Comparison of ENCODE assay signal across 15 cellular contexts in the genomic region with DNA sequence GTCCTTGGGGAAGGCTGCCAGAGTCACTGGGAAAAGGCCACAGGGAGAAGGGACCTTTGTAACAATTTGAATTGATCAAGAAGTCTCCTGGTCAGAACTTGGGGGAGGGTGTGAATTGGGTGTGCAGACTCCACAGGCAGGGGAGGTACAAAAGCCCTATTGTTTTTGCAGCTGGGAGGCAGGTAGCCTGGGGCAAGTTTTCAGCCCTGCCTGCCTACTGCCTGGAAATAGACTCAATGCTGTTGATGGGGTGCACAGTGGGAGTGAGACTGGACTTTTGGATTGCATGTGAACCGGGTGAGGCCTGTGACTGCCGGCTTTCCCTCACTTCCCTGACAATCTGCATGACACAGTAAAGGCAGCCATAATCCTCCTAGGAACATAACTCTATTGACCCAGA.
DNase-seq lines count a peak whose midpoint lies in the region; ATAC-seq and TF ChIP-seq lines count a peak whose summit lies in the region.
"Had no signal": no experiment of that assay in that cellular context is flagged by ENCODE, and none has a peak within 500 bp of the region (broad histone marks: within the 10 kb centered on the region; RNA-seq: fewer than 3 reads in every experiment).

No MANE protein-coding gene starts in this region.

- CTCF ChIA-PET in HCT116 (lab: Charles Lee) = no interaction called here

- no peak overlapping the region for H2AFZ ChIP-seq in HCT116 (ENCODE audit: low read depth, low read length, poor library complexity, severe bottlenecking)

- DNase-seq in HCT116 (ENCODE audit: low read depth, low spot score) (peak; percentile 24), SJCRH30 (peak; percentile 9 to 40), islet precursor cell (peak; percentile 76), spleen (peak; percentile 21), NCI-H748 (lab: John Stamatoyannopoulos, UW; ENCODE audit: unreplicated experiment) (no peak), GM03348 (ENCODE audit: low spot score) (no peak)
- DNase-seq: C1 segment of cervical spinal cord; CD4-positive, alpha-beta T cell; DMS79; GDM1; GOT3; H9; HFFc6 had no signal

- H3K4me1 ChIP-seq in HCT116 (ENCODE audit: control insufficient read depth in 1 of 2, insufficient read depth in 2 of 2, low read length in 2 of 2) (peaks cover 4 to 14% of the 10 kb centered on the region in 2 experiments; a peak in 2 of 4 replicates), SJCRH30 (no peaks in the 10 kb centered on the region), spleen (no peaks in the 10 kb centered on the region)

- H3K9me2 ChIP-seq in HCT116 (ENCODE audit: insufficient read depth) = no peaks in the 10 kb centered on the region

- ATAC-seq in HCT116 = peak; percentile 64
- ATAC-seq in GM18870 (IDR thresholded peaks at IDR 0.05; ENCODE audit: unreplicated experiment) = no peak
- ATAC-seq: HepG2 had no signal

- H3K9ac ChIP-seq in HCT116 (ENCODE audit: low read length) = no peak overlapping the region

- WGBS in spleen, 5 donors = 73 to 100% (median 86%) methylated on average over 2 of the region's 2 CpGs

- BruUV-seq in HCT116 (replicated peaks; lab: Mats Ljungman, UMichigan) = no TSS peak

- H3K36me3 ChIP-seq in HCT116 (ENCODE audit: control insufficient read depth in 1 of 2, insufficient read depth in 2 of 2, low read length in 2 of 2) = no peaks in the 10 kb centered on the region
- no peaks in the 10 kb centered on the region for H3K36me3 ChIP-seq in SJCRH30
- no peaks in the 10 kb centered on the region for H3K36me3 ChIP-seq in spleen

- H3K27ac ChIP-seq in HCT116 (ENCODE audit: low read depth, low read length) (no peak overlapping the region; the same call in 1 of the 2 replicates), SJCRH30 (no peak overlapping the region), spleen (no peak overlapping the region)

- no peak for TF ChIP-seq POLR2A in HCT116 (IDR thresholded peaks at IDR 0.05; ENCODE audit: borderline replicate concordance, extremely low read depth, insufficient read depth, insufficient read length)
- no peak for TF ChIP-seq POLR2A in spleen (IDR thresholded peaks at IDR 0.05)

- H3K4me3 ChIP-seq in HCT116 (replicated peaks in 1 of 2; ENCODE audit: low read depth in 1 of 2, low read length in 2 of 2) = no peak overlapping the region
- H3K4me3 ChIP-seq in SJCRH30 = no peak overlapping the region
- H3K4me3 ChIP-seq in spleen = no peak overlapping the region

- intact Hi-C loops in HCT116 (cut with micrococcal nuclease) (no loop called here), spleen (cut with DNase I; ENCODE audit: low total_unique reads) (no loop called here)

- RAD21 ChIA-PET in HCT116 (lab: Charles Lee; ENCODE audit: low non-redundant PET in 1 of 2, low total read pairs in 2 of 2, uncharacterized antibody in 2 of 2, unreplicated experiment in 2 of 2) = no interaction called here

- H4K20me1 ChIP-seq in HCT116 (ENCODE audit: insufficient read depth) = no peaks in the 10 kb centered on the region

- H3K9me3 ChIP-seq in HCT116 (ENCODE audit: control insufficient read depth in 1 of 2, insufficient read depth in 1 of 2, low read depth in 1 of 2, low read length in 2 of 2) (peaks cover 0 to 5% of the 10 kb centered on the region in 2 experiments; a peak in 1 of 4 replicates), SJCRH30 (replicated peaks) (no peaks in the 10 kb centered on the region), spleen (peaks cover 0 to 42% (median 26%) of the 10 kb centered on the region in 8 donors)

- no peaks in the 10 kb centered on the region for H3K79me2 ChIP-seq in HCT116 (ENCODE audit: insufficient read depth, low read length)

- no peak for TF ChIP-seq RAD21 in HCT116 (IDR thresholded peaks at IDR 0.05; ENCODE audit: low read depth)

- H3K4me2 ChIP-seq in HCT116 (ENCODE audit: low read length) = peak overlapping the region; percentile 13; the same call in 1 of the 2 replicates

- no peak for TF ChIP-seq CTCF in HCT116 (IDR thresholded peaks at IDR 0.05 in 2 of 3, conservative IDR thresholded peaks at IDR 0.05 in 1 of 3; ENCODE audit: borderline replicate concordance in 1 of 3, insufficient read depth in 1 of 3, low read depth in 2 of 3, low read length in 2 of 3)
- TF ChIP-seq CTCF in spleen (IDR thresholded peaks at IDR 0.05 in 8 of 11, conservative IDR thresholded peaks at IDR 0.05 in 3 of 11) = no peak

- no peaks in the 10 kb centered on the region for H3K27me3 ChIP-seq in HCT116 (ENCODE audit: insufficient read depth, low read length)
- no peaks in the 10 kb centered on the region for H3K27me3 ChIP-seq in SJCRH30
- no peaks in the 10 kb centered on the region for H3K27me3 ChIP-seq in spleen (replicated peaks in 1 of 7)

- POLR2A ChIA-PET in HCT116 (lab: Charles Lee) = no interaction called here

TF ChIP-seq in HCT116, 20 proteins besides CTCF, POLR2A, EP300 and RAD21:
- TF ChIP-seq ZFX (IDR thresholded peaks at IDR 0.05) (no peak), ELF1 (IDR thresholded peaks at IDR 0.05; ENCODE audit: borderline replicate concordance, low read depth) (no peak), CEBPB (IDR thresholded peaks at IDR 0.05; ENCODE audit: low read depth) (no peak), EGR1 (IDR thresholded peaks at IDR 0.05; ENCODE audit: low read depth) (no peak), EZH2phosphoT487 (IDR thresholded peaks at IDR 0.05; ENCODE audit: borderline replicate concordance) (no peak), CBX3 (IDR thresholded peaks at IDR 0.05; ENCODE audit: low read depth) (no peak), SP1 (IDR thresholded peaks at IDR 0.05; ENCODE audit: low read depth) (no peak), FOSL1 (IDR thresholded peaks at IDR 0.05; ENCODE audit: low read depth) (no peak), TCF7L2 (IDR thresholded peaks at IDR 0.05; ENCODE audit: borderline replicate concordance, extremely low read depth, insufficient read depth, insufficient read length) (no peak), YY1 (IDR thresholded peaks at IDR 0.05; ENCODE audit: extremely low read depth, insufficient replicate concordance, low read depth, low read length) (no peak), ZNF274 (IDR thresholded peaks at IDR 0.05; ENCODE audit: low read depth, low read length) (no peak), EZH2 (IDR thresholded peaks at IDR 0.05) (no peak), POLR2AphosphoS5 (IDR thresholded peaks at IDR 0.05; ENCODE audit: low read depth, low read length) (no peak), SIN3A (IDR thresholded peaks at IDR 0.05; ENCODE audit: low read depth) (no peak), JUND (IDR thresholded peaks at IDR 0.05) (no peak)
- TF ChIP-seq, protein P1, sequence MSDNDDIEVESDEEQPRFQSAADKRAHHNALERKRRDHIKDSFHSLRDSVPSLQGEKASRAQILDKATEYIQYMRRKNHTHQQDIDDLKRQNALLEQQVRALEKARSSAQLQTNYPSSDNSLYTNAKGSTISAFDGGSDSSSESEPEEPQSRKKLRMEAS (IDR thresholded peaks at IDR 0.05) = no peak
- TF ChIP-seq, protein P2, sequence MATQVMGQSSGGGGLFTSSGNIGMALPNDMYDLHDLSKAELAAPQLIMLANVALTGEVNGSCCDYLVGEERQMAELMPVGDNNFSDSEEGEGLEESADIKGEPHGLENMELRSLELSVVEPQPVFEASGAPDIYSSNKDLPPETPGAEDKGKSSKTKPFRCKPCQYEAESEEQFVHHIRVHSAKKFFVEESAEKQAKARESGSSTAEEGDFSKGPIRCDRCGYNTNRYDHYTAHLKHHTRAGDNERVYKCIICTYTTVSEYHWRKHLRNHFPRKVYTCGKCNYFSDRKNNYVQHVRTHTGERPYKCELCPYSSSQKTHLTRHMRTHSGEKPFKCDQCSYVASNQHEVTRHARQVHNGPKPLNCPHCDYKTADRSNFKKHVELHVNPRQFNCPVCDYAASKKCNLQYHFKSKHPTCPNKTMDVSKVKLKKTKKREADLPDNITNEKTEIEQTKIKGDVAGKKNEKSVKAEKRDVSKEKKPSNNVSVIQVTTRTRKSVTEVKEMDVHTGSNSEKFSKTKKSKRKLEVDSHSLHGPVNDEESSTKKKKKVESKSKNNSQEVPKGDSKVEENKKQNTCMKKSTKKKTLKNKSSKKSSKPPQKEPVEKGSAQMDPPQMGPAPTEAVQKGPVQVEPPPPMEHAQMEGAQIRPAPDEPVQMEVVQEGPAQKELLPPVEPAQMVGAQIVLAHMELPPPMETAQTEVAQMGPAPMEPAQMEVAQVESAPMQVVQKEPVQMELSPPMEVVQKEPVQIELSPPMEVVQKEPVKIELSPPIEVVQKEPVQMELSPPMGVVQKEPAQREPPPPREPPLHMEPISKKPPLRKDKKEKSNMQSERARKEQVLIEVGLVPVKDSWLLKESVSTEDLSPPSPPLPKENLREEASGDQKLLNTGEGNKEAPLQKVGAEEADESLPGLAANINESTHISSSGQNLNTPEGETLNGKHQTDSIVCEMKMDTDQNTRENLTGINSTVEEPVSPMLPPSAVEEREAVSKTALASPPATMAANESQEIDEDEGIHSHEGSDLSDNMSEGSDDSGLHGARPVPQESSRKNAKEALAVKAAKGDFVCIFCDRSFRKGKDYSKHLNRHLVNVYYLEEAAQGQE (IDR thresholded peaks at IDR 0.05; ENCODE audit: low read depth) = no peak
- TF ChIP-seq, protein P3, sequence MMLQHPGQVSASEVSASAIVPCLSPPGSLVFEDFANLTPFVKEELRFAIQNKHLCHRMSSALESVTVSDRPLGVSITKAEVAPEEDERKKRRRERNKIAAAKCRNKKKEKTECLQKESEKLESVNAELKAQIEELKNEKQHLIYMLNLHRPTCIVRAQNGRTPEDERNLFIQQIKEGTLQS (IDR thresholded peaks at IDR 0.05) = no peak

Comparison
In these comparisons a context has a peak if more than half of its experiments do, and no peak if none do; other contexts are left out.
1. DNase-seq: peak in HCT116 (single experiment), SJCRH30 (2 of 2), islet precursor cell (single experiment) and spleen (single experiment); none in NCI-H748 (single experiment) and GM03348 (single experiment).